Comparison of ENCODE assay signal across 1 cellular context in the genomic region with DNA sequence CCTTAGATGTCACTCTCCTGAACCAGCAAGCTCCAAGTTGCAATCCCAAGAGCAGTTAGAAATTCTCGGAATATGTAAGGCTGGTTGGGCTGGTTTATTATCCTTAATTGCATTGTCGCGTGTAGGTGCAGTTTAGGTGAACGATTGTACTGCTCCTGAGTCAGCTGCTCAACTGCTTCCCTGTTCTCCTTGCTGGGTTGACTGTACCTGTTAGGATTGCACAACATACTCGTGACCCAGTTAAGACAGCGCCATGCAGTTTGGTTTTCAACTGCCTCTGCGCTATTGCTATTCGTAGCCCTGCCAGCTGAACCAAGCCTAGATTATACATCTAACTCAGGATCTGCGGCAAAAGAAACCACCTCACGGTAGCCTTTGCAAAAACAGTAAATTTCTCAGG.
TF ChIP-seq lines count a peak whose summit lies in the region.

No MANE protein-coding gene starts in this region.

TF ChIP-seq in HepG2, 621 proteins besides CTCF, POLR2A, EP300 and RAD21 (continues in another document):
- TF ChIP-seq FOSL2 (CRISPR knock-in tag; IDR thresholded peaks at IDR 0.05) (peak; percentile 73), CEBPB (IDR thresholded peaks at IDR 0.05; ENCODE audit: borderline replicate concordance, low read depth, low read length) (peak; percentile 98), ARNT2 (CRISPR knock-in tag; IDR thresholded peaks at IDR 0.05; ENCODE audit: low read depth) (no peak), GATAD2A (CRISPR knock-in tag; IDR thresholded peaks at IDR 0.05) (peak; percentile 57; the same call in 1 of the 2 replicates), ZNF331 (CRISPR knock-in tag; IDR thresholded peaks at IDR 0.05) (peak; percentile 93), TBL1XR1 (IDR thresholded peaks at IDR 0.05; ENCODE audit: borderline replicate concordance, low read length, partially characterized antibody) (no peak), ZNF674 (CRISPR knock-in tag; IDR thresholded peaks at IDR 0.05; ENCODE audit: low read depth) (no peak), ZNF230 (CRISPR knock-in tag; IDR thresholded peaks at IDR 0.05) (0 out of 2 replicates have a peak, but pooled peaks have one; percentile 29), KDM2A (CRISPR knock-in tag; IDR thresholded peaks at IDR 0.05; ENCODE audit: borderline replicate concordance, low read depth) (peak; percentile 48; the same call in 1 of the 2 replicates), ZNF143 (CRISPR knock-in tag; IDR thresholded peaks at IDR 0.05) (no peak), ZBTB7B (CRISPR knock-in tag; IDR thresholded peaks at IDR 0.05) (no peak), BHLHE40 (IDR thresholded peaks at IDR 0.05; ENCODE audit: low read length) (peak; percentile 60; the same call in 1 of the 2 replicates), HNF4A (CRISPR knock-in tag; IDR thresholded peaks at IDR 0.05) (peak; percentile 54), SYNCRIP (IDR thresholded peaks at IDR 0.05; ENCODE audit: insufficient read depth, low read depth, low read length) (no peak), ZNF12 (CRISPR knock-in tag; IDR thresholded peaks at IDR 0.05) (no peak), ZNF572 (CRISPR knock-in tag; IDR thresholded peaks at IDR 0.05) (no peak), LCORL (IDR thresholded peaks at IDR 0.05) (no peak), LCORL (CRISPR knock-in tag; IDR thresholded peaks at IDR 0.05) (0 out of 2 replicates have a peak, but pooled peaks have one; percentile 17), JUND (CRISPR knock-in tag; IDR thresholded peaks at IDR 0.05) (no peak), MZF1 (CRISPR knock-in tag; IDR thresholded peaks at IDR 0.05; ENCODE audit: borderline replicate concordance) (no peak), RXRA (CRISPR knock-in tag; IDR thresholded peaks at IDR 0.05) (no peak), FOXK1 (CRISPR knock-in tag; IDR thresholded peaks at IDR 0.05; ENCODE audit: borderline replicate concordance, low read depth) (no peak), RARA (CRISPR knock-in tag; IDR thresholded peaks at IDR 0.05) (0 out of 2 replicates have a peak, but pooled peaks have one; percentile 22), CEBPG (CRISPR knock-in tag; IDR thresholded peaks at IDR 0.05) (peak; percentile 97), RXRB (CRISPR knock-in tag; IDR thresholded peaks at IDR 0.05; ENCODE audit: borderline replicate concordance) (peak; percentile 58; the same call in 1 of the 2 replicates), GATAD1 (CRISPR knock-in tag; IDR thresholded peaks at IDR 0.05) (no peak), ZMYM4 (CRISPR knock-in tag; IDR thresholded peaks at IDR 0.05) (0 out of 2 replicates have a peak, but pooled peaks have one; percentile 19), HDAC2 (CRISPR knock-in tag; IDR thresholded peaks at IDR 0.05) (0 out of 2 replicates have a peak, but pooled peaks have one; percentile 32), DNMT1 (CRISPR knock-in tag; IDR thresholded peaks at IDR 0.05) (no peak), FOXP1 (IDR thresholded peaks at IDR 0.05) (no peak), FOXP1 (CRISPR knock-in tag; IDR thresholded peaks at IDR 0.05) (no peak), ZBTB42 (CRISPR knock-in tag; IDR thresholded peaks at IDR 0.05) (no peak), SOX5 (CRISPR knock-in tag; IDR thresholded peaks at IDR 0.05; ENCODE audit: borderline replicate concordance) (no peak), NFATC3 (CRISPR knock-in tag; IDR thresholded peaks at IDR 0.05) (no peak), HOXA3 (CRISPR knock-in tag; IDR thresholded peaks at IDR 0.05) (peak; percentile 47; the same call in 1 of the 2 replicates)
- TF ChIP-seq, protein P1, sequence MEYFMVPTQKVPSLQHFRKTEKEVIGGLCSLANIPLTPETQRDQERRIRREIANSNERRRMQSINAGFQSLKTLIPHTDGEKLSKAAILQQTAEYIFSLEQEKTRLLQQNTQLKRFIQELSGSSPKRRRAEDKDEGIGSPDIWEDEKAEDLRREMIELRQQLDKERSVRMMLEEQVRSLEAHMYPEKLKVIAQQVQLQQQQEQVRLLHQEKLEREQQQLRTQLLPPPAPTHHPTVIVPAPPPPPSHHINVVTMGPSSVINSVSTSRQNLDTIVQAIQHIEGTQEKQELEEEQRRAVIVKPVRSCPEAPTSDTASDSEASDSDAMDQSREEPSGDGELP (IDR thresholded peaks at IDR 0.05; ENCODE audit: borderline replicate concordance, low read depth) = peak; percentile 74; the same call in 1 of the 2 replicates
- TF ChIP-seq, protein P2, sequence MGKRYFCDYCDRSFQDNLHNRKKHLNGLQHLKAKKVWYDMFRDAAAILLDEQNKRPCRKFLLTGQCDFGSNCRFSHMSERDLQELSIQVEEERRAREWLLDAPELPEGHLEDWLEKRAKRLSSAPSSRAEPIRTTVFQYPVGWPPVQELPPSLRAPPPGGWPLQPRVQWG (CRISPR knock-in tag; IDR thresholded peaks at IDR 0.05; ENCODE audit: borderline replicate concordance, low read depth) = no peak
- TF ChIP-seq, protein P3, sequence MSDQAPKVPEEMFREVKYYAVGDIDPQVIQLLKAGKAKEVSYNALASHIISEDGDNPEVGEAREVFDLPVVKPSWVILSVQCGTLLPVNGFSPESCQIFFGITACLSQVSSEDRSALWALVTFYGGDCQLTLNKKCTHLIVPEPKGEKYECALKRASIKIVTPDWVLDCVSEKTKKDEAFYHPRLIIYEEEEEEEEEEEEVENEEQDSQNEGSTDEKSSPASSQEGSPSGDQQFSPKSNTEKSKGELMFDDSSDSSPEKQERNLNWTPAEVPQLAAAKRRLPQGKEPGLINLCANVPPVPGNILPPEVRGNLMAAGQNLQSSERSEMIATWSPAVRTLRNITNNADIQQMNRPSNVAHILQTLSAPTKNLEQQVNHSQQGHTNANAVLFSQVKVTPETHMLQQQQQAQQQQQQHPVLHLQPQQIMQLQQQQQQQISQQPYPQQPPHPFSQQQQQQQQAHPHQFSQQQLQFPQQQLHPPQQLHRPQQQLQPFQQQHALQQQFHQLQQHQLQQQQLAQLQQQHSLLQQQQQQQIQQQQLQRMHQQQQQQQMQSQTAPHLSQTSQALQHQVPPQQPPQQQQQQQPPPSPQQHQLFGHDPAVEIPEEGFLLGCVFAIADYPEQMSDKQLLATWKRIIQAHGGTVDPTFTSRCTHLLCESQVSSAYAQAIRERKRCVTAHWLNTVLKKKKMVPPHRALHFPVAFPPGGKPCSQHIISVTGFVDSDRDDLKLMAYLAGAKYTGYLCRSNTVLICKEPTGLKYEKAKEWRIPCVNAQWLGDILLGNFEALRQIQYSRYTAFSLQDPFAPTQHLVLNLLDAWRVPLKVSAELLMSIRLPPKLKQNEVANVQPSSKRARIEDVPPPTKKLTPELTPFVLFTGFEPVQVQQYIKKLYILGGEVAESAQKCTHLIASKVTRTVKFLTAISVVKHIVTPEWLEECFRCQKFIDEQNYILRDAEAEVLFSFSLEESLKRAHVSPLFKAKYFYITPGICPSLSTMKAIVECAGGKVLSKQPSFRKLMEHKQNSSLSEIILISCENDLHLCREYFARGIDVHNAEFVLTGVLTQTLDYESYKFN (CRISPR knock-in tag; conservative IDR thresholded peaks at IDR 0.05) = 0 out of 2 replicates have a peak, but pooled peaks have one; percentile 25
- TF ChIP-seq, protein P4, sequence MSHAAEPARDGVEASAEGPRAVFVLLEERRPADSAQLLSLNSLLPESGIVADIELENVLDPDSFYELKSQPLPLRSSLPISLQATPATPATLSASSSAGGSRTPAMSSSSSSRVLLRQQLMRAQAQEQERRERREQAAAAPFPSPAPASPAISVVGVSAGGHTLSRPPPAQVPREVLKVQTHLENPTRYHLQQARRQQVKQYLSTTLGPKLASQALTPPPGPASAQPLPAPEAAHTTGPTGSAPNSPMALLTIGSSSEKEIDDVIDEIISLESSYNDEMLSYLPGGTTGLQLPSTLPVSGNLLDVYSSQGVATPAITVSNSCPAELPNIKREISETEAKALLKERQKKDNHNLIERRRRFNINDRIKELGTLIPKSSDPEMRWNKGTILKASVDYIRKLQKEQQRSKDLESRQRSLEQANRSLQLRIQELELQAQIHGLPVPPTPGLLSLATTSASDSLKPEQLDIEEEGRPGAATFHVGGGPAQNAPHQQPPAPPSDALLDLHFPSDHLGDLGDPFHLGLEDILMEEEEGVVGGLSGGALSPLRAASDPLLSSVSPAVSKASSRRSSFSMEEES (CRISPR knock-in tag; IDR thresholded peaks at IDR 0.05) = peak; percentile 98
- TF ChIP-seq, protein P5, sequence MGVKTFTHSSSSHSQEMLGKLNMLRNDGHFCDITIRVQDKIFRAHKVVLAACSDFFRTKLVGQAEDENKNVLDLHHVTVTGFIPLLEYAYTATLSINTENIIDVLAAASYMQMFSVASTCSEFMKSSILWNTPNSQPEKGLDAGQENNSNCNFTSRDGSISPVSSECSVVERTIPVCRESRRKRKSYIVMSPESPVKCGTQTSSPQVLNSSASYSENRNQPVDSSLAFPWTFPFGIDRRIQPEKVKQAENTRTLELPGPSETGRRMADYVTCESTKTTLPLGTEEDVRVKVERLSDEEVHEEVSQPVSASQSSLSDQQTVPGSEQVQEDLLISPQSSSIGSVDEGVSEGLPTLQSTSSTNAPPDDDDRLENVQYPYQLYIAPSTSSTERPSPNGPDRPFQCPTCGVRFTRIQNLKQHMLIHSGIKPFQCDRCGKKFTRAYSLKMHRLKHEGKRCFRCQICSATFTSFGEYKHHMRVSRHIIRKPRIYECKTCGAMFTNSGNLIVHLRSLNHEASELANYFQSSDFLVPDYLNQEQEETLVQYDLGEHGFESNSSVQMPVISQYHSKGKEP (CRISPR knock-in tag; IDR thresholded peaks at IDR 0.05) = no peak
- TF ChIP-seq, protein P6, sequence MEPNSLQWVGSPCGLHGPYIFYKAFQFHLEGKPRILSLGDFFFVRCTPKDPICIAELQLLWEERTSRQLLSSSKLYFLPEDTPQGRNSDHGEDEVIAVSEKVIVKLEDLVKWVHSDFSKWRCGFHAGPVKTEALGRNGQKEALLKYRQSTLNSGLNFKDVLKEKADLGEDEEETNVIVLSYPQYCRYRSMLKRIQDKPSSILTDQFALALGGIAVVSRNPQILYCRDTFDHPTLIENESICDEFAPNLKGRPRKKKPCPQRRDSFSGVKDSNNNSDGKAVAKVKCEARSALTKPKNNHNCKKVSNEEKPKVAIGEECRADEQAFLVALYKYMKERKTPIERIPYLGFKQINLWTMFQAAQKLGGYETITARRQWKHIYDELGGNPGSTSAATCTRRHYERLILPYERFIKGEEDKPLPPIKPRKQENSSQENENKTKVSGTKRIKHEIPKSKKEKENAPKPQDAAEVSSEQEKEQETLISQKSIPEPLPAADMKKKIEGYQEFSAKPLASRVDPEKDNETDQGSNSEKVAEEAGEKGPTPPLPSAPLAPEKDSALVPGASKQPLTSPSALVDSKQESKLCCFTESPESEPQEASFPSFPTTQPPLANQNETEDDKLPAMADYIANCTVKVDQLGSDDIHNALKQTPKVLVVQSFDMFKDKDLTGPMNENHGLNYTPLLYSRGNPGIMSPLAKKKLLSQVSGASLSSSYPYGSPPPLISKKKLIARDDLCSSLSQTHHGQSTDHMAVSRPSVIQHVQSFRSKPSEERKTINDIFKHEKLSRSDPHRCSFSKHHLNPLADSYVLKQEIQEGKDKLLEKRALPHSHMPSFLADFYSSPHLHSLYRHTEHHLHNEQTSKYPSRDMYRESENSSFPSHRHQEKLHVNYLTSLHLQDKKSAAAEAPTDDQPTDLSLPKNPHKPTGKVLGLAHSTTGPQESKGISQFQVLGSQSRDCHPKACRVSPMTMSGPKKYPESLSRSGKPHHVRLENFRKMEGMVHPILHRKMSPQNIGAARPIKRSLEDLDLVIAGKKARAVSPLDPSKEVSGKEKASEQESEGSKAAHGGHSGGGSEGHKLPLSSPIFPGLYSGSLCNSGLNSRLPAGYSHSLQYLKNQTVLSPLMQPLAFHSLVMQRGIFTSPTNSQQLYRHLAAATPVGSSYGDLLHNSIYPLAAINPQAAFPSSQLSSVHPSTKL (CRISPR knock-in tag; IDR thresholded peaks at IDR 0.05) = peak; percentile 64
- TF ChIP-seq, protein P7, sequence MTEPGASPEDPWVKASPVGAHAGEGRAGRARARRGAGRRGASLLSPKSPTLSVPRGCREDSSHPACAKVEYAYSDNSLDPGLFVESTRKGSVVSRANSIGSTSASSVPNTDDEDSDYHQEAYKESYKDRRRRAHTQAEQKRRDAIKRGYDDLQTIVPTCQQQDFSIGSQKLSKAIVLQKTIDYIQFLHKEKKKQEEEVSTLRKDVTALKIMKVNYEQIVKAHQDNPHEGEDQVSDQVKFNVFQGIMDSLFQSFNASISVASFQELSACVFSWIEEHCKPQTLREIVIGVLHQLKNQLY (CRISPR knock-in tag; IDR thresholded peaks at IDR 0.05) = peak; percentile 51; the same call in 1 of the 2 replicates
- TF ChIP-seq, protein P8, sequence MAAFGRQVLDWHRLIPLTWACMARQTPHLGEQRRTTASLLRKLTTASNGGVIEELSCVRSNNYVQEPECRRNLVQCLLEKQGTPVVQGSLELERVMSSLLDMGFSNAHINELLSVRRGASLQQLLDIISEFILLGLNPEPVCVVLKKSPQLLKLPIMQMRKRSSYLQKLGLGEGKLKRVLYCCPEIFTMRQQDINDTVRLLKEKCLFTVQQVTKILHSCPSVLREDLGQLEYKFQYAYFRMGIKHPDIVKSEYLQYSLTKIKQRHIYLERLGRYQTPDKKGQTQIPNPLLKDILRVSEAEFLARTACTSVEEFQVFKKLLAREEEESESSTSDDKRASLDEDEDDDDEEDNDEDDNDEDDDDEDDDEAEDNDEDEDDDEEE (CRISPR knock-in tag; IDR thresholded peaks at IDR 0.05) = no peak
- TF ChIP-seq, protein P9, sequence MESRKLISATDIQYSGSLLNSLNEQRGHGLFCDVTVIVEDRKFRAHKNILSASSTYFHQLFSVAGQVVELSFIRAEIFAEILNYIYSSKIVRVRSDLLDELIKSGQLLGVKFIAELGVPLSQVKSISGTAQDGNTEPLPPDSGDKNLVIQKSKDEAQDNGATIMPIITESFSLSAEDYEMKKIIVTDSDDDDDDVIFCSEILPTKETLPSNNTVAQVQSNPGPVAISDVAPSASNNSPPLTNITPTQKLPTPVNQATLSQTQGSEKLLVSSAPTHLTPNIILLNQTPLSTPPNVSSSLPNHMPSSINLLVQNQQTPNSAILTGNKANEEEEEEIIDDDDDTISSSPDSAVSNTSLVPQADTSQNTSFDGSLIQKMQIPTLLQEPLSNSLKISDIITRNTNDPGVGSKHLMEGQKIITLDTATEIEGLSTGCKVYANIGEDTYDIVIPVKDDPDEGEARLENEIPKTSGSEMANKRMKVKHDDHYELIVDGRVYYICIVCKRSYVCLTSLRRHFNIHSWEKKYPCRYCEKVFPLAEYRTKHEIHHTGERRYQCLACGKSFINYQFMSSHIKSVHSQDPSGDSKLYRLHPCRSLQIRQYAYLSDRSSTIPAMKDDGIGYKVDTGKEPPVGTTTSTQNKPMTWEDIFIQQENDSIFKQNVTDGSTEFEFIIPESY (CRISPR knock-in tag; IDR thresholded peaks at IDR 0.05) = peak; percentile 81; the same call in 1 of the 2 replicates
- TF ChIP-seq, protein P10, sequence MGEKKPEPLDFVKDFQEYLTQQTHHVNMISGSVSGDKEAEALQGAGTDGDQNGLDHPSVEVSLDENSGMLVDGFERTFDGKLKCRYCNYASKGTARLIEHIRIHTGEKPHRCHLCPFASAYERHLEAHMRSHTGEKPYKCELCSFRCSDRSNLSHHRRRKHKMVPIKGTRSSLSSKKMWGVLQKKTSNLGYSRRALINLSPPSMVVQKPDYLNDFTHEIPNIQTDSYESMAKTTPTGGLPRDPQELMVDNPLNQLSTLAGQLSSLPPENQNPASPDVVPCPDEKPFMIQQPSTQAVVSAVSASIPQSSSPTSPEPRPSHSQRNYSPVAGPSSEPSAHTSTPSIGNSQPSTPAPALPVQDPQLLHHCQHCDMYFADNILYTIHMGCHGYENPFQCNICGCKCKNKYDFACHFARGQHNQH (CRISPR knock-in tag; IDR thresholded peaks at IDR 0.05) = peak; percentile 73; the same call in 1 of the 2 replicates
